10 cellular contexts compared by ENCODE assay signal in genomic region chr3:123383101-123384053, GRCh38.
DNase-seq lines count a peak whose midpoint lies in the region; ATAC-seq, FAIRE-seq and TF ChIP-seq lines count a peak whose summit lies in the region.
"Had no signal": no experiment of that assay in that cellular context is flagged by ENCODE, and none has a peak within 500 bp of the region (broad histone marks: within the 10 kb centered on the region; RNA-seq: fewer than 3 reads in every experiment).

No MANE protein-coding gene starts in this region.

- H3K27me3 Mint-ChIP-seq in type B pancreatic cell (peaks cover 12% of the 10 kb centered on the region), T-helper 17 cell (peaks cover 58% of the 10 kb centered on the region)

- intact Hi-C loops in IMR-90 (cut with micrococcal nuclease): no loop called here

- H3K9ac ChIP-seq in IMR-90 (ENCODE audit: low read depth, low read length): no peak overlapping the region

- WGBS in IMR-90 (ENCODE audit: extremely low coverage in 2 of 2, insufficient read length in 1 of 2), 2 experiments: 54% methylated on average over 6 of the region's 26 CpGs; no CpG with 5 or more reads in 1 of the 2 experiments

- H2AFZ ChIP-seq in IMR-90 (replicated peaks; ENCODE audit: low read length, poor library complexity): peak overlapping the region; percentile 64

- no peak overlapping the region for H3K23ac ChIP-seq in IMR-90 (ENCODE audit: low read depth, low read length)

- TF ChIP-seq RAD21 in IMR-90 (IDR thresholded peaks at IDR 0.05; ENCODE audit: low read length): no peak

- H2BK15ac ChIP-seq in IMR-90 (ENCODE audit: low read depth, low read length): no peak overlapping the region

- H3K9me1 ChIP-seq in IMR-90 (ENCODE audit: insufficient read depth, low read length): peaks cover 7% of the 10 kb centered on the region

- H3K27me3 ChIP-seq in IMR-90 (ENCODE audit: control insufficient read depth, insufficient read depth, low read length): peaks cover 33% of the 10 kb centered on the region
- no peaks in the 10 kb centered on the region for H3K27me3 ChIP-seq in bronchial epithelial cell (ENCODE audit: control insufficient read depth, insufficient read depth, low read length)

- CTCF ChIA-PET in IMR-90 (lab: Yijun Ruan, JAX): interaction anchor here (1.5 kb wide), 1 partner anchor 18 kb away, joined by 3 read pairs; no protein-coding TSS in a partner anchor

- no peak overlapping the region for H3K27ac ChIP-seq in IMR-90 (ENCODE audit: insufficient read depth, low read length)
- H3K27ac ChIP-seq: skin epidermis had no signal

- no peak overlapping the region for H4K5ac ChIP-seq in IMR-90 (ENCODE audit: low read depth, low read length)

- H2BK120ac ChIP-seq in IMR-90 (ENCODE audit: low read depth, low read length): no peak overlapping the region

- no peaks in the 10 kb centered on the region for H3K79me1 ChIP-seq in IMR-90 (ENCODE audit: low read depth in 1 of 2, low read length in 2 of 2)

- BruUV-seq in IMR-90 (replicated peaks; lab: Mats Ljungman, UMichigan): no TSS peak

- dilution Hi-C loops in IMR-90 (cut with HindIII; ENCODE audit: low sequenced_read_pairs, unreplicated experiment): no loop called here

- DNase-seq in IMR-90 (peak; percentile 62), bronchial epithelial cell (ENCODE audit: low read depth) (no peak), iPS-NIHi11 (ENCODE audit: low spot score) (peak; percentile 57), type B pancreatic cell (ENCODE audit: extremely low spot score, unreplicated experiment) (no peak), T-helper 17 cell (no peak), NOMO-1 treated with DMSO at 0.1 percent for 48 hours (lab: John Stamatoyannopoulos, UW; ENCODE audit: unreplicated experiment) (no peak), NCI-H2029 treated with DMSO at 0.1 percent for 48 hours (lab: John Stamatoyannopoulos, UW) (no peak)
- DNase-seq: activated CD8-positive, alpha-beta memory T cell treated with anti-CD3 and anti-CD28 coated beads, Interleukin-2, amount 10 ng/mL, durations not matched to agents 7 days and 5 days; T1000 had no signal

- H4K8ac ChIP-seq in IMR-90 (ENCODE audit: low read depth in 2 of 2, low read length in 2 of 2): no peak overlapping the region

- no peak overlapping the region for H2BK5ac ChIP-seq in IMR-90 (ENCODE audit: low read depth, low read length, poor library complexity, severe bottlenecking)

- H3K56ac ChIP-seq in IMR-90 (ENCODE audit: extremely low read depth, insufficient read depth, low read length): no peak overlapping the region

- peak; percentile 95 for FAIRE-seq in bronchial epithelial cell (lab: Jason Lieb, UNC)

- TF ChIP-seq CTCF in IMR-90 (conservative IDR thresholded peaks at IDR 0.05; ENCODE audit: low read depth, low read length) (no peak), bronchial epithelial cell (IDR thresholded peaks at IDR 0.05; ENCODE audit: insufficient read depth, low read length, severe bottlenecking) (no peak), type B pancreatic cell (conservative IDR thresholded peaks at IDR 0.05) (no peak)

- no peak overlapping the region for H2AK9ac ChIP-seq in IMR-90 (replicated peaks; ENCODE audit: low read depth, low read length, poor library complexity)

- H3K36me3 Mint-ChIP-seq in type B pancreatic cell: no peaks in the 10 kb centered on the region
- H3K36me3 Mint-ChIP-seq in T-helper 17 cell (ENCODE audit: low read depth): peaks cover 2% of the 10 kb centered on the region
- H3K36me3 Mint-ChIP-seq: activated CD8-positive, alpha-beta memory T cell treated with anti-CD3 and anti-CD28 coated beads, Interleukin-2, amount 10 ng/mL, durations not matched to agents 7 days and 5 days had no signal

- no peak overlapping the region for H3K4ac ChIP-seq in IMR-90 (ENCODE audit: low read depth, low read length)

- POLR2A ChIA-PET in IMR-90 (lab: Charles Lee; ENCODE audit: unreplicated experiment): no interaction called here

- no peak overlapping the region for H2BK20ac ChIP-seq in IMR-90 (ENCODE audit: low read depth, low read length)

- H3K4me3 ChIP-seq in IMR-90 (ENCODE audit: insufficient read depth, low read depth, low read length) (no peak overlapping the region), bronchial epithelial cell (ENCODE audit: low read depth, low read length) (no peak overlapping the region)
- H3K4me3 ChIP-seq: skin epidermis had no signal

- no peak overlapping the region for H3K4me3 Mint-ChIP-seq in type B pancreatic cell
- no peak overlapping the region for H3K4me3 Mint-ChIP-seq in T-helper 17 cell
- H3K4me3 Mint-ChIP-seq: activated CD8-positive, alpha-beta memory T cell treated with anti-CD3 and anti-CD28 coated beads, Interleukin-2, amount 10 ng/mL, durations not matched to agents 7 days and 5 days had no signal

- no peak overlapping the region for H4K91ac ChIP-seq in IMR-90 (ENCODE audit: insufficient read depth, low read depth, low read length)

- H3K27ac Mint-ChIP-seq in type B pancreatic cell: peak overlapping the region; percentile 48
- no peak overlapping the region for H3K27ac Mint-ChIP-seq in T-helper 17 cell
- H3K27ac Mint-ChIP-seq: activated CD8-positive, alpha-beta memory T cell treated with anti-CD3 and anti-CD28 coated beads, Interleukin-2, amount 10 ng/mL, durations not matched to agents 7 days and 5 days had no signal

- ATAC-seq in IMR-90 (ENCODE audit: low read depth) (peak; percentile 75), T-helper 17 cell (no peak)
- ATAC-seq: activated CD8-positive, alpha-beta memory T cell treated with anti-CD3 and anti-CD28 coated beads, Interleukin-2, amount 10 ng/mL, durations not matched to agents 7 days and 5 days had no signal

- peaks cover 30% of the 10 kb centered on the region for H3K4me1 Mint-ChIP-seq in type B pancreatic cell (ENCODE audit: unreplicated experiment)
- H3K4me1 Mint-ChIP-seq in T-helper 17 cell: peaks cover 10% of the 10 kb centered on the region
- H3K4me1 Mint-ChIP-seq: activated CD8-positive, alpha-beta memory T cell treated with anti-CD3 and anti-CD28 coated beads, Interleukin-2, amount 10 ng/mL, durations not matched to agents 7 days and 5 days had no signal

- H3K36me3 ChIP-seq in IMR-90 (ENCODE audit: control insufficient read depth, insufficient read depth, low read length) (no peaks in the 10 kb centered on the region), bronchial epithelial cell (ENCODE audit: control insufficient read depth, insufficient read depth, low read length) (no peaks in the 10 kb centered on the region)

- no peaks in the 10 kb centered on the region for H3K9me3 ChIP-seq in IMR-90 (ENCODE audit: control insufficient read depth, insufficient read depth, low read length)
- no peaks in the 10 kb centered on the region for H3K9me3 ChIP-seq in T-helper 17 cell (ENCODE audit: control insufficient read depth, low read length, poor library complexity, severe bottlenecking)

- no peak overlapping the region for H2AK5ac ChIP-seq in IMR-90 (ENCODE audit: low read depth, low read length)

- in situ Hi-C loops in IMR-90 (cut with MboI; ENCODE audit: low sequenced_read_pairs): no loop called here

- H3K18ac ChIP-seq in IMR-90 (ENCODE audit: low read depth, low read length): no peak overlapping the region

- H3K4me2 ChIP-seq in IMR-90 (ENCODE audit: low read depth, low read length): no peak overlapping the region

- no peaks in the 10 kb centered on the region for H4K20me1 ChIP-seq in IMR-90 (ENCODE audit: insufficient read depth, low read length)

- TF ChIP-seq POLR2A in IMR-90 (IDR thresholded peaks at IDR 0.05; ENCODE audit: low read depth, low read length): no peak

- no peaks in the 10 kb centered on the region for H3K9me3 Mint-ChIP-seq in type B pancreatic cell

- H3K14ac ChIP-seq in IMR-90 (replicated peaks; ENCODE audit: low read depth, low read length): 0 out of 2 replicates have a peak overlapping the region, but pooled peaks have one; percentile 37

- peaks cover 10% of the 10 kb centered on the region; the same call in 1 of the 2 replicates for H3K4me1 ChIP-seq in IMR-90 (ENCODE audit: control insufficient read depth, insufficient read depth, low read length)

TF ChIP-seq in IMR-90, 13 proteins besides CTCF, POLR2A, EP300 and RAD21:
- no peak for TF ChIP-seq NFE2L2 (IDR thresholded peaks at IDR 0.05; ENCODE audit: low read depth, low read length)
TF ChIP-seq in IMR-90: peak in this region for 0.

Comparison
In these comparisons a context has a peak if more than half of its experiments do, and no peak if none do; other contexts are left out.
1. DNase-seq: peak in IMR-90 (single experiment) and iPS-NIHi11 (single experiment); none in bronchial epithelial cell (single experiment), type B pancreatic cell (single experiment), T-helper 17 cell (0 of 3), NOMO-1 treated with DMSO at 0.1 percent for 48 hours (single experiment) and NCI-H2029 treated with DMSO at 0.1 percent for 48 hours (single experiment).